Comparison of ENCODE assay signal across 1 cellular context in the genomic region with DNA sequence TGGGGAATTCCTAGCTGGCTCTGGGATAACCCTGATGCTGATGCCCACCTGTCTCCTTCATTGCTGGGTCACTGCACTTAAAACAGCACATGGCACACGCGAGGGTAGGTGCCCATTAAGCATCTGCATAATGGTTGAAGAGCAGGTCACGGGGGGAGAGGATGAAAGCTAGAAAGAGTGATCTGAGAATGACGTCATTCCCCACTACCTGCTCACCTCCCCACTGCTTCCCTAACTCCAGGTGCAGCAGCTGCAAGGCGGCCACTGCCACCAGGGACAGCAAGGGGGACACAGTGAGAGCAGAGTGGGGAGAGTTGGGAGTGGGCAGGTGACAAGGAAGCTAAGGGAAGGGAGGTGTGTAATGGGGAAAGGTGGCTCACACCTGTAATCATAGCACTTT.
TF ChIP-seq lines count a peak whose summit lies in the region.

No MANE protein-coding gene starts in this region.

TF ChIP-seq in GM23338, 12 proteins besides CTCF, POLR2A, EP300 and RAD21 (continued from another document):
- TF ChIP-seq, protein P1, sequence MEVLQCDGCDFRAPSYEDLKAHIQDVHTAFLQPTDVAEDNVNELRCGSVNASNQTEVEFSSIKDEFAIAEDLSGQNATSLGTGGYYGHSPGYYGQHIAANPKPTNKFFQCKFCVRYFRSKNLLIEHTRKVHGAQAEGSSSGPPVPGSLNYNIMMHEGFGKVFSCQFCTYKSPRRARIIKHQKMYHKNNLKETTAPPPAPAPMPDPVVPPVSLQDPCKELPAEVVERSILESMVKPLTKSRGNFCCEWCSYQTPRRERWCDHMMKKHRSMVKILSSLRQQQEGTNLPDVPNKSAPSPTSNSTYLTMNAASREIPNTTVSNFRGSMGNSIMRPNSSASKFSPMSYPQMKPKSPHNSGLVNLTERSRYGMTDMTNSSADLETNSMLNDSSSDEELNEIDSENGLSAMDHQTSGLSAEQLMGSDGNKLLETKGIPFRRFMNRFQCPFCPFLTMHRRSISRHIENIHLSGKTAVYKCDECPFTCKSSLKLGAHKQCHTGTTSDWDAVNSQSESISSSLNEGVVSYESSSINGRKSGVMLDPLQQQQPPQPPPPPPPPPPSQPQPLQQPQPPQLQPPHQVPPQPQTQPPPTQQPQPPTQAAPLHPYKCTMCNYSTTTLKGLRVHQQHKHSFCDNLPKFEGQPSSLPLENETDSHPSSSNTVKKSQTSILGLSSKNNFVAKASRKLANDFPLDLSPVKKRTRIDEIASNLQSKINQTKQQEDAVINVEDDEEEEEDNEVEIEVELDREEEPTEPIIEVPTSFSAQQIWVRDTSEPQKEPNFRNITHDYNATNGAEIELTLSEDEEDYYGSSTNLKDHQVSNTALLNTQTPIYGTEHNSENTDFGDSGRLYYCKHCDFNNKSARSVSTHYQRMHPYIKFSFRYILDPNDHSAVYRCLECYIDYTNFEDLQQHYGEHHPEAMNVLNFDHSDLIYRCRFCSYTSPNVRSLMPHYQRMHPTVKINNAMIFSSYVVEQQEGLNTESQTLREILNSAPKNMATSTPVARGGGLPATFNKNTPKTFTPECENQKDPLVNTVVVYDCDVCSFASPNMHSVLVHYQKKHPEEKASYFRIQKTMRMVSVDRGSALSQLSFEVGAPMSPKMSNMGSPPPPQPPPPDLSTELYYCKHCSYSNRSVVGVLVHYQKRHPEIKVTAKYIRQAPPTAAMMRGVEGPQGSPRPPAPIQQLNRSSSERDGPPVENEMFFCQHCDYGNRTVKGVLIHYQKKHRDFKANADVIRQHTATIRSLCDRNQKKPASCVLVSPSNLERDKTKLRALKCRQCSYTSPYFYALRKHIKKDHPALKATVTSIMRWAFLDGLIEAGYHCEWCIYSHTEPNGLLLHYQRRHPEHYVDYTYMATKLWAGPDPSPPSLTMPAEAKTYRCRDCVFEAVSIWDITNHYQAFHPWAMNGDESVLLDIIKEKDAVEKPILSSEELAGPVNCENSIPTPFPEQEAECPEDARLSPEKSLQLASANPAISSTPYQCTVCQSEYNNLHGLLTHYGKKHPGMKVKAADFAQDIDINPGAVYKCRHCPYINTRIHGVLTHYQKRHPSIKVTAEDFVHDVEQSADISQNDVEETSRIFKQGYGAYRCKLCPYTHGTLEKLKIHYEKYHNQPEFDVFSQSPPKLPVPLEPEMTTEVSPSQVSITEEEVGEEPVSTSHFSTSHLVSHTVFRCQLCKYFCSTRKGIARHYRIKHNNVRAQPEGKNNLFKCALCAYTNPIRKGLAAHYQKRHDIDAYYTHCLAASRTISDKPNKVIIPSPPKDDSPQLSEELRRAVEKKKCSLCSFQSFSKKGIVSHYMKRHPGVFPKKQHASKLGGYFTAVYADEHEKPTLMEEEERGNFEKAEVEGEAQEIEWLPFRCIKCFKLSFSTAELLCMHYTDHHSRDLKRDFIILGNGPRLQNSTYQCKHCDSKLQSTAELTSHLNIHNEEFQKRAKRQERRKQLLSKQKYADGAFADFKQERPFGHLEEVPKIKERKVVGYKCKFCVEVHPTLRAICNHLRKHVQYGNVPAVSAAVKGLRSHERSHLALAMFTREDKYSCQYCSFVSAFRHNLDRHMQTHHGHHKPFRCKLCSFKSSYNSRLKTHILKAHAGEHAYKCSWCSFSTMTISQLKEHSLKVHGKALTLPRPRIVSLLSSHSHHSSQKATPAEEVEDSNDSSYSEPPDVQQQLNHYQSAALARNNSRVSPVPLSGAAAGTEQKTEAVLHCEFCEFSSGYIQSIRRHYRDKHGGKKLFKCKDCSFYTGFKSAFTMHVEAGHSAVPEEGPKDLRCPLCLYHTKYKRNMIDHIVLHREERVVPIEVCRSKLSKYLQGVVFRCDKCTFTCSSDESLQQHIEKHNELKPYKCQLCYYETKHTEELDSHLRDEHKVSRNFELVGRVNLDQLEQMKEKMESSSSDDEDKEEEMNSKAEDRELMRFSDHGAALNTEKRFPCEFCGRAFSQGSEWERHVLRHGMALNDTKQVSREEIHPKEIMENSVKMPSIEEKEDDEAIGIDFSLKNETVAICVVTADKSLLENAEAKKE (CRISPR knock-in tag; IDR thresholded peaks at IDR 0.05), result no peak
- TF ChIP-seq POLR2AphosphoS5 (IDR thresholded peaks at IDR 0.05; ENCODE audit: low read depth), result no peak
- TF ChIP-seq ZNF114 (CRISPR knock-in tag; IDR thresholded peaks at IDR 0.05), result no peak
- TF ChIP-seq STAT1 (IDR thresholded peaks at IDR 0.05; ENCODE audit: unreplicated experiment), result no peak
